ENCODE assay signal across 40 cellular contexts in genomic region chr1:51014878-51015277, GRCh38.
"Had no signal": no experiment of that assay in that cellular context is flagged by ENCODE, and none has a peak within 500 bp of the region (broad histone marks: within the 10 kb centered on the region; RNA-seq: fewer than 3 reads in every experiment).

No MANE protein-coding gene starts in this region.

- FAIRE-seq: astrocyte, bronchial epithelial cell had no signal

- H3K4me3 Mint-ChIP-seq: activated naive CD4-positive, alpha-beta T cell treated with anti-CD3 and anti-CD28 coated beads for 36 hours; activated naive CD4-positive, alpha-beta T cell treated with anti-CD3 and anti-CD28 coated beads, Interleukin-2, amount 10 ng/mL, durations not matched to agents 7 days and 5 days; activated naive CD4-positive, alpha-beta T cell treated with anti-CD3 and anti-CD28 coated beads, Interleukin-2, amount 50 U/mL, for 24 hours; activated naive CD8-positive, alpha-beta T cell; activated naive CD8-positive, alpha-beta T cell treated with anti-CD3 and anti-CD28 coated beads for 36 hours; activated naive CD8-positive, alpha-beta T cell treated with anti-CD3 and anti-CD28 coated beads, Interleukin-2, amount 10 ng/mL, durations not matched to agents 7 days and 5 days; activated naive CD8-positive, alpha-beta T cell treated with anti-CD3 and anti-CD28 coated beads, Interleukin-2, amount 50 U/mL, for 24 hours; activated T-cell treated with anti-CD3 and anti-CD28 coated beads, Interleukin-2, amount 50 U/mL, for 24 hours; activated T-cell treated with anti-CD3 and anti-CD28 coated beads, Interleukin-2, amount 50 U/mL, for 4 hours; activated T-cell treated with anti-CD3 and anti-CD28 coated beads, Interleukin-2, amount 50 U/mL, for 72 hours; activated T-helper 1 cell treated with anti-CD3 and anti-CD28 coated beads, Interleukin-12 subunit alpha, Interleukin-12 subunit beta, Interleukin-2, Interleukin-4 antibody, amounts not matched to agents 30 ng/mL and 10 ng/mL and 1 ng/mL, durations not matched to agents 14 hours and 24 hours and 36 hours; activated T-helper 17 cell treated with anti-CD3 and anti-CD28 coated beads, Interleukin-2, amount 50 U/mL, for 72 hours; brain; central memory CD8-positive, alpha-beta T cell had no signal

- H3K4me1 ChIP-seq: adrenal gland, ascending aorta, body of pancreas, breast epithelium had no signal

- DNase-seq: activated effector memory CD4-positive, alpha-beta T cell treated with anti-CD3 and anti-CD28 coated beads, Interleukin-2, amount 50 U/mL, for 16 hours; activated effector memory CD4-positive, alpha-beta T cell treated with Interleukin-2 at 50 U/mL for 16 hours; activated gamma-delta T cell; activated gamma-delta T cell treated with Interleukin-2 at 50 U/mL for 16 hours; activated naive CD4-positive, alpha-beta T cell; activated naive CD4-positive, alpha-beta T cell treated with anti-CD3 and anti-CD28 coated beads for 36 hours; activated naive CD4-positive, alpha-beta T cell treated with anti-CD3 and anti-CD28 coated beads, Interleukin-2, amount 10 ng/mL, durations not matched to agents 7 days and 5 days; activated naive CD4-positive, alpha-beta T cell treated with anti-CD3 and anti-CD28 coated beads, Interleukin-2, amount 50 U/mL, for 16 hours; activated naive CD4-positive, alpha-beta T cell treated with Interleukin-2 at 50 U/mL for 16 hours; activated naive CD8-positive, alpha-beta T cell treated with anti-CD3 and anti-CD28 coated beads for 36 hours; activated naive CD8-positive, alpha-beta T cell treated with anti-CD3 and anti-CD28 coated beads, Interleukin-2, amount 10 ng/mL, durations not matched to agents 7 days and 5 days; activated naive CD8-positive, alpha-beta T cell treated with anti-CD3 and anti-CD28 coated beads, Interleukin-2, amount 50 U/mL, for 24 hours; activated T-cell treated with anti-CD3 and anti-CD28 coated beads, Interleukin-2, amount 50 U/mL, for 1 hour; activated T-cell treated with anti-CD3 and anti-CD28 coated beads, Interleukin-2, amount 50 U/mL, for 24 hours; activated T-cell treated with anti-CD3 and anti-CD28 coated beads, Interleukin-2, amount 50 U/mL, for 4 hours; activated T-cell treated with anti-CD3 and anti-CD28 coated beads, Interleukin-2, amount 50 U/mL, for 48 hours; activated T-cell treated with anti-CD3 and anti-CD28 coated beads, Interleukin-2, amount 50 U/mL, for 72 hours; adrenal gland; amniotic stem cell; amygdala; anterior cingulate cortex; aorta; body of pancreas; brain microvascular endothelial cell; caudate nucleus; central memory CD4-positive, alpha-beta T cell; cerebellar nuclear complex had no signal

- H3K9me3 Mint-ChIP-seq: activated naive CD4-positive, alpha-beta T cell treated with anti-CD3 and anti-CD28 coated beads, Interleukin-2, amount 10 ng/mL, durations not matched to agents 7 days and 5 days; activated naive CD4-positive, alpha-beta T cell treated with anti-CD3 and anti-CD28 coated beads, Interleukin-2, amount 50 U/mL, for 24 hours; activated naive CD4-positive, alpha-beta T cell treated with anti-CD3 and anti-CD28 coated beads, Interleukin-2, amount 50 U/mL, for 72 hours; activated naive CD8-positive, alpha-beta T cell treated with anti-CD3 and anti-CD28 coated beads, Interleukin-2, amount 10 ng/mL, durations not matched to agents 7 days and 5 days; activated T-cell treated with anti-CD3 and anti-CD28 coated beads, Interleukin-2, amount 50 U/mL, for 72 hours; activated T-helper 1 cell treated with anti-CD3 and anti-CD28 coated beads, Interleukin-12 subunit alpha, Interleukin-12 subunit beta, Interleukin-2, Interleukin-4 antibody, amounts not matched to agents 30 ng/mL and 10 ng/mL and 1 ng/mL, durations not matched to agents 14 hours and 24 hours and 36 hours; activated T-helper 17 cell treated with anti-CD3 and anti-CD28 coated beads, Interleukin-2, amount 50 U/mL, for 72 hours; activated T-helper 2 cell treated with anti-CD3 and anti-CD28 coated beads, Interferon-gamma antibody, Interleukin-2, Interleukin-4, amounts not matched to agents 10 μg/mL and 5 μg/mL and 100 μg/mL, durations not matched to agents 14 hours and 24 hours and 36 hours; central memory CD8-positive, alpha-beta T cell had no signal

- H3K4me3 ChIP-seq: adrenal gland, ascending aorta, body of pancreas, breast epithelium, cardiac muscle cell had no signal

- ATAC-seq: activated naive CD4-positive, alpha-beta T cell treated with anti-CD3 and anti-CD28 coated beads, Interleukin-2, amount 50 U/mL, for 72 hours; activated naive CD8-positive, alpha-beta T cell treated with anti-CD3 and anti-CD28 coated beads, Interleukin-2, amount 50 U/mL, for 24 hours; activated T-cell treated with anti-CD3 and anti-CD28 coated beads, Interleukin-2, amount 50 U/mL, for 4 hours; activated T-cell treated with anti-CD3 and anti-CD28 coated beads, Interleukin-2, amount 50 U/mL, for 72 hours; activated T-helper 17 cell treated with anti-CD3 and anti-CD28 coated beads, Interleukin-2, amount 50 U/mL, for 72 hours; body of pancreas had no signal

- H3K27me3 Mint-ChIP-seq: activated naive CD4-positive, alpha-beta T cell treated with anti-CD3 and anti-CD28 coated beads, Interleukin-2, amount 50 U/mL, for 24 hours; activated naive CD8-positive, alpha-beta T cell; activated naive CD8-positive, alpha-beta T cell treated with anti-CD3 and anti-CD28 coated beads for 36 hours had no signal

- H3K27ac ChIP-seq: adrenal gland, ascending aorta, body of pancreas, brain microvascular endothelial cell, breast epithelium, cardiac muscle cell had no signal

- H3K27ac Mint-ChIP-seq: activated naive CD4-positive, alpha-beta T cell treated with anti-CD3 and anti-CD28 coated beads for 36 hours; activated naive CD4-positive, alpha-beta T cell treated with anti-CD3 and anti-CD28 coated beads, Interleukin-2, amount 10 ng/mL, durations not matched to agents 7 days and 5 days; activated naive CD4-positive, alpha-beta T cell treated with anti-CD3 and anti-CD28 coated beads, Interleukin-2, amount 50 U/mL, for 24 hours; activated naive CD4-positive, alpha-beta T cell treated with anti-CD3 and anti-CD28 coated beads, Interleukin-2, amount 50 U/mL, for 72 hours; activated naive CD8-positive, alpha-beta T cell; activated naive CD8-positive, alpha-beta T cell treated with anti-CD3 and anti-CD28 coated beads for 36 hours; activated naive CD8-positive, alpha-beta T cell treated with anti-CD3 and anti-CD28 coated beads, Interleukin-2, amount 10 ng/mL, durations not matched to agents 7 days and 5 days; activated naive CD8-positive, alpha-beta T cell treated with anti-CD3 and anti-CD28 coated beads, Interleukin-2, amount 50 U/mL, for 24 hours; activated T-cell treated with anti-CD3 and anti-CD28 coated beads, Interleukin-2, amount 50 U/mL, for 24 hours; activated T-cell treated with anti-CD3 and anti-CD28 coated beads, Interleukin-2, amount 50 U/mL, for 72 hours; activated T-helper 1 cell treated with anti-CD3 and anti-CD28 coated beads, Interleukin-12 subunit alpha, Interleukin-12 subunit beta, Interleukin-2, Interleukin-4 antibody, amounts not matched to agents 30 ng/mL and 10 ng/mL and 1 ng/mL, durations not matched to agents 14 hours and 24 hours and 36 hours; activated T-helper 17 cell treated with anti-CD3 and anti-CD28 coated beads, Interleukin-2, amount 50 U/mL, for 72 hours; activated T-helper 2 cell treated with anti-CD3 and anti-CD28 coated beads, Interferon-gamma antibody, Interleukin-2, Interleukin-4, amounts not matched to agents 10 μg/mL and 5 μg/mL and 100 μg/mL, durations not matched to agents 14 hours and 24 hours and 36 hours; brain had no signal

- H3K36me3 ChIP-seq: adrenal gland, ascending aorta, brain microvascular endothelial cell, breast epithelium, cardiac muscle cell had no signal

- H3K9me3 ChIP-seq: adrenal gland, body of pancreas had no signal

- H3K4me1 Mint-ChIP-seq: activated naive CD4-positive, alpha-beta T cell treated with anti-CD3 and anti-CD28 coated beads, Interleukin-2, amount 10 ng/mL, durations not matched to agents 7 days and 5 days; activated naive CD4-positive, alpha-beta T cell treated with anti-CD3 and anti-CD28 coated beads, Interleukin-2, amount 50 U/mL, for 24 hours; activated naive CD8-positive, alpha-beta T cell treated with anti-CD3 and anti-CD28 coated beads for 36 hours; activated naive CD8-positive, alpha-beta T cell treated with anti-CD3 and anti-CD28 coated beads, Interleukin-2, amount 10 ng/mL, durations not matched to agents 7 days and 5 days; activated naive CD8-positive, alpha-beta T cell treated with anti-CD3 and anti-CD28 coated beads, Interleukin-2, amount 50 U/mL, for 24 hours; activated T-helper 17 cell treated with anti-CD3 and anti-CD28 coated beads, Interleukin-2, amount 50 U/mL, for 72 hours; brain; central memory CD8-positive, alpha-beta T cell had no signal

- H3K27me3 ChIP-seq: adrenal gland, ascending aorta, body of pancreas, brain microvascular endothelial cell, breast epithelium had no signal

- H3K36me3 Mint-ChIP-seq: activated naive CD4-positive, alpha-beta T cell treated with anti-CD3 and anti-CD28 coated beads, Interleukin-2, amount 10 ng/mL, durations not matched to agents 7 days and 5 days; activated naive CD4-positive, alpha-beta T cell treated with anti-CD3 and anti-CD28 coated beads, Interleukin-2, amount 50 U/mL, for 72 hours; activated naive CD8-positive, alpha-beta T cell; activated naive CD8-positive, alpha-beta T cell treated with anti-CD3 and anti-CD28 coated beads, Interleukin-2, amount 10 ng/mL, durations not matched to agents 7 days and 5 days; brain had no signal
